Comparison of ENCODE assay signal across 22 cellular contexts in genomic region chr10:117450940-117451339, GRCh38.
"Had no signal": no experiment of that assay in that cellular context is flagged by ENCODE, and none has a peak within 500 bp of the region (broad histone marks: within the 10 kb centered on the region; RNA-seq: fewer than 3 reads in every experiment).

No MANE protein-coding gene starts in this region.

- H3K4me2 ChIP-seq: KMS-11 had no signal

- H3K4me3 ChIP-seq: K562 had no signal

- ATAC-seq: K562, SK-N-SH treated with all-trans-retinoic acid at 6 μM for 48 hours had no signal

- H3K9ac ChIP-seq: KMS-11 had no signal

- H3K27ac Mint-ChIP-seq: IgD-negative memory B cell had no signal

- H3K36me3 Mint-ChIP-seq: IgD-negative memory B cell had no signal

- H3K4me1 Mint-ChIP-seq: IgD-negative memory B cell had no signal

- FAIRE-seq: HTR-8/SVneo, K562 had no signal

- DNase-seq: Kasumi-1, MM.1S, NCI-H1092 treated with DMSO at 0.1 percent for 48 hours, NCI-H1436, NCI-H187, NCI-H2029, NCI-H2081 treated with DMSO at 0.1 percent for 48 hours, NCI-H2171, NCI-H226, NCI-H446, NCI-H510A, NCI-H524 treated with DMSO at 0.1 percent for 48 hours, NCI-H69, NCI-H774, SHP77 had no signal

- H3K4me3 Mint-ChIP-seq: IgD-negative memory B cell had no signal

- H3K27ac ChIP-seq: HL-60, KMS-11, RWPE1 had no signal
